In the genomic region with DNA sequence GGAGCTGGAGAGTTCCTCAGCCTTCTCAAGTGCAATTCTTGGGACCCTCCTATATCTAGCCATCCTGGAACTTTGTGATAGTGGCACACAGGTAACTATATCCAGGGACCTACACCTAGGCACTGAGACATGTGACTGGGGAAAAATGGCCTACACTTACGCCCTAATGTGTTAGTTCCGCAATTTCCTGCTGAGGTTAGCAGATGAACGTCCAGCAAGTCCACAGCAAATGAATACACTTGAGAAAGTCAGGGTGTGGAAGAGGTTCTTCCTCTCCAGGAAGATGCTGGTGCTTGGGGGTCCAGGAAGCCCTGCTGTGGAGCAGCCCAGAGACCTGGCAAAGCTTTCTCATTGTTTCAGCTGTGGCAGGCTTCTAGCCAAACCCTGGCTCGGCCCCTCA, we compare ENCODE assay signal across 27 cellular contexts. TPM values are rescaled to one million over a fixed set of nuclear protein-coding genes. Genes with fewer than 3 reads are reported as not detected.
DNase-seq lines count a peak whose midpoint lies in the region; ATAC-seq and TF ChIP-seq lines count a peak whose summit lies in the region.
"Had no signal": no experiment of that assay in that cellular context is flagged by ENCODE, and none has a peak within 500 bp of the region (broad histone marks: within the 10 kb centered on the region; RNA-seq: fewer than 3 reads in every experiment).

No MANE protein-coding gene starts in this region.

- POLR2A ChIA-PET in CD4-positive, alpha-beta memory T cell (lab: Charles Lee; ENCODE audit: partially characterized antibody), result interaction anchor here (1.4 to 23.7 kb wide), 3 partner anchors 14 to 45 kb away, joined by 3 to 509 read pairs (median 6); a partner anchor contains a TSS

- intact Hi-C loops in CD4-positive, alpha-beta memory T cell (cut with micrococcal nuclease), result loop anchor here (10.0 kb wide), 1 partner anchor 50 kb away; no protein-coding TSS in a partner anchor

- peaks cover 0 to 1% (median 0%) of the 10 kb centered on the region in 8 donors for H3K9me3 Mint-ChIP-seq in CD4-positive, alpha-beta memory T cell
- H3K9me3 Mint-ChIP-seq in chondrocyte (ENCODE audit: low read depth), result peaks cover 4% of the 10 kb centered on the region
- H3K9me3 Mint-ChIP-seq: neural crest cell had no signal

- H3K4me3 ChIP-seq in CD4-positive, alpha-beta memory T cell (ENCODE audit: low read length in 2 of 2), result no peak overlapping the region
- H3K4me3 ChIP-seq in HL-60 (replicated peaks; ENCODE audit: insufficient read depth, low read length), result no peak overlapping the region
- H3K4me3 ChIP-seq in effector memory CD4-positive, alpha-beta T cell (ENCODE audit: insufficient read depth, low read depth, low read length, poor library complexity, severe bottlenecking), result no peak overlapping the region
- H3K4me3 ChIP-seq in neutrophil (ENCODE audit: low read depth in 1 of 2, low read length in 1 of 2), result peak overlapping the region; percentile 42 to 46
- H3K4me3 ChIP-seq: PC-9, thoracic aorta had no signal

- H3K4me3 Mint-ChIP-seq in CD4-positive, alpha-beta memory T cell, result no peak overlapping the region
- H3K4me3 Mint-ChIP-seq in chondrocyte (ENCODE audit: unreplicated experiment), result no peak overlapping the region
- H3K4me3 Mint-ChIP-seq: activated CD4-positive, alpha-beta memory T cell treated with anti-CD3 and anti-CD28 coated beads for 36 hours; neural crest cell; stimulated activated naive B cell treated with anti-CD40 and anti-IgM and Interleukin-4, amounts not matched to agents 10 μg/mL and 1 μg/mL and 100 μg/mL, for 72 hours; T-helper 1 cell treated with Interleukin-12 subunit alpha and Interleukin-12 subunit beta and Interleukin-4 antibody, amounts not matched to agents 30 μg/mL and 1 μg/mL, for 36 hours had no signal

- no peaks in the 10 kb centered on the region for H3K9me3 ChIP-seq in CD4-positive, alpha-beta memory T cell (ENCODE audit: control insufficient read depth in 1 of 2, low read length in 2 of 2)
- H3K9me3 ChIP-seq in effector memory CD4-positive, alpha-beta T cell (ENCODE audit: control insufficient read depth, low read length), result no peaks in the 10 kb centered on the region
- H3K9me3 ChIP-seq in neutrophil, result no peaks in the 10 kb centered on the region
- H3K9me3 ChIP-seq: Caco-2, thoracic aorta had no signal

- TF ChIP-seq CTCF in HL-60 (IDR thresholded peaks at IDR 0.05; ENCODE audit: insufficient read depth, low read length), result no peak
- no peak for TF ChIP-seq CTCF in neutrophil (IDR thresholded peaks at IDR 0.05)
- no peak for TF ChIP-seq CTCF in chondrocyte (IDR thresholded peaks at IDR 0.05)

- H3K27ac ChIP-seq in CD4-positive, alpha-beta memory T cell (ENCODE audit: low read depth, low read length), result no peak overlapping the region
- H3K27ac ChIP-seq in HL-60 (replicated peaks), result peak overlapping the region; percentile 58
- H3K27ac ChIP-seq in effector memory CD4-positive, alpha-beta T cell (ENCODE audit: insufficient read depth, low read length, poor library complexity, severe bottlenecking), result peak overlapping the region; percentile 28
- H3K27ac ChIP-seq in neutrophil, result peak overlapping the region; percentile 96
- H3K27ac ChIP-seq: PC-9, thoracic aorta, VCaP had no signal

- no peak for DNase-seq in CD4-positive, alpha-beta memory T cell
- peak in 1 of 2 experiments; percentile 55 for DNase-seq in HL-60 (ENCODE audit: low read depth in 1 of 2, low spot score in 1 of 2)
- no peak for DNase-seq in effector memory CD4-positive, alpha-beta T cell
- DNase-seq in chondrocyte (ENCODE audit: low spot score), result no peak
- no peak for DNase-seq in NCI-H2081 (lab: John Stamatoyannopoulos, UW)
- no peak for DNase-seq in SK-N-DZ (ENCODE audit: low spot score)
- DNase-seq: activated CD4-positive, alpha-beta memory T cell treated with anti-CD3 and anti-CD28 coated beads for 36 hours; amygdala; Caco-2; GOT3; head of caudate nucleus; left cardiac atrium; midbrain; NCI-H1092 treated with DMSO at 0.1 percent for 48 hours; NCI-H2029 treated with DMSO at 0.1 percent for 48 hours; NCI-H446; PC-9; stimulated activated CD4-positive, alpha-beta T cell treated with anti-CD3 and anti-CD28 coated beads, Interleukin-1b, Interleukin-23, amount 100 ng/mL, for 48 hours; stimulated activated naive B cell treated with anti-CD40 and anti-IgM and Interleukin-4, amounts not matched to agents 10 μg/mL and 1 μg/mL and 100 μg/mL, for 72 hours had no signal

- H3K27me3 Mint-ChIP-seq in CD4-positive, alpha-beta memory T cell, result no peaks in the 10 kb centered on the region
- peaks cover 21% of the 10 kb centered on the region for H3K27me3 Mint-ChIP-seq in chondrocyte (ENCODE audit: low read depth)
- H3K27me3 Mint-ChIP-seq: activated CD4-positive, alpha-beta memory T cell treated with anti-CD3 and anti-CD28 coated beads for 36 hours; stimulated activated naive B cell treated with anti-CD40 and anti-IgM and Interleukin-4, amounts not matched to agents 10 μg/mL and 1 μg/mL and 100 μg/mL, for 72 hours had no signal

- peaks cover 21% of the 10 kb centered on the region for H3K36me3 ChIP-seq in CD4-positive, alpha-beta memory T cell (ENCODE audit: insufficient read depth, low read length)
- H3K36me3 ChIP-seq in effector memory CD4-positive, alpha-beta T cell (ENCODE audit: control insufficient read depth, insufficient read depth, low read length), result peaks cover 24% of the 10 kb centered on the region
- peaks cover 29% of the 10 kb centered on the region for H3K36me3 ChIP-seq in neutrophil
- H3K36me3 ChIP-seq: thoracic aorta had no signal

- peak overlapping the region in 6 of 7 donors; percentile 32 to 95 (median 79) for H3K27ac Mint-ChIP-seq in CD4-positive, alpha-beta memory T cell
- H3K27ac Mint-ChIP-seq in chondrocyte (ENCODE audit: unreplicated experiment), result no peak overlapping the region
- H3K27ac Mint-ChIP-seq: progenitor cell of endocrine pancreas had no signal

- no peaks in the 10 kb centered on the region for H3K27me3 ChIP-seq in CD4-positive, alpha-beta memory T cell (ENCODE audit: insufficient read depth, low read length)
- no peaks in the 10 kb centered on the region for H3K27me3 ChIP-seq in HL-60 (ENCODE audit: insufficient read depth, poor library complexity, severe bottlenecking)
- H3K27me3 ChIP-seq in effector memory CD4-positive, alpha-beta T cell (replicated peaks; ENCODE audit: control insufficient read depth, insufficient read depth, low read length, poor library complexity, severe bottlenecking), result no peaks in the 10 kb centered on the region
- H3K27me3 ChIP-seq in neutrophil, result no peaks in the 10 kb centered on the region

- peaks cover 94% of the 10 kb centered on the region for H3K4me1 ChIP-seq in CD4-positive, alpha-beta memory T cell (ENCODE audit: insufficient read depth, low read length)
- peaks cover 40% of the 10 kb centered on the region for H3K4me1 ChIP-seq in effector memory CD4-positive, alpha-beta T cell (ENCODE audit: control insufficient read depth, insufficient read depth, low read length, poor library complexity, severe bottlenecking)
- peaks cover 89 to 99% of the 10 kb centered on the region in 2 experiments for H3K4me1 ChIP-seq in neutrophil (ENCODE audit: control insufficient read depth in 1 of 2, insufficient read depth in 1 of 2, low read depth in 1 of 2, low read length in 1 of 2)
- H3K4me1 ChIP-seq: Caco-2 had no signal

- H3K36me3 Mint-ChIP-seq in CD4-positive, alpha-beta memory T cell, result peaks cover 42 to 63% of the 10 kb centered on the region in 2 donors
- no peaks in the 10 kb centered on the region for H3K36me3 Mint-ChIP-seq in chondrocyte (ENCODE audit: low read depth)

- CTCF ChIA-PET in CD4-positive, alpha-beta memory T cell (lab: Charles Lee; ENCODE audit: partially characterized antibody), result interaction anchor here (1.0 kb wide), 1 partner anchor 49 kb away, joined by 3 read pairs; no protein-coding TSS in a partner anchor

- no peak for ATAC-seq in GM18511 (IDR thresholded peaks at IDR 0.05; ENCODE audit: unreplicated experiment)
- ATAC-seq: stimulated activated naive B cell treated with anti-CD40 and anti-IgM and Interleukin-4, amounts not matched to agents 10 μg/mL and 1 μg/mL and 100 μg/mL, for 72 hours had no signal

- H3K4me1 Mint-ChIP-seq in CD4-positive, alpha-beta memory T cell, result peaks cover 73 to 95% (median 86%) of the 10 kb centered on the region in 4 donors
- peaks cover 4% of the 10 kb centered on the region for H3K4me1 Mint-ChIP-seq in chondrocyte (ENCODE audit: low read depth)

RNA-seq across cellular contexts. Expression of a gene that starts 20.8 kb away (rescaled TPM):
- 10 to 100 TPM; 85.1 to 89.4 TPM for total RNA-seq in CD4-positive, alpha-beta memory T cell
- 10 to 100 TPM; 18.5 to 62.0 TPM for polyA plus RNA-seq in CD4-positive, alpha-beta memory T cell
- total RNA-seq in chondrocyte, result 0.08 TPM in 1 of 3 replicates, not detected in the others
- polyA plus RNA-seq in SK-N-DZ (2014; cell fraction: cytosol; rRNA removed), result not detected in 2 replicates
- not detected in 2 replicates for polyA plus RNA-seq in SK-N-DZ (2014; cell fraction: nucleus; rRNA removed)
- total RNA-seq: bronchial epithelial cell, Caco-2, PC-9 had no signal

Comparison
In these comparisons a context has a peak if more than half of its experiments do, and no peak if none do; other contexts are left out.
1. H3K4me3 ChIP-seq: peak in neutrophil (2 of 2); none in CD4-positive, alpha-beta memory T cell (0 of 2), HL-60 (single experiment) and effector memory CD4-positive, alpha-beta T cell (single experiment).
2. RNA of a gene that starts 20.8 kb away (total RNA-seq): 85.1 to 89.4 TPM in CD4-positive, alpha-beta memory T cell; 0.08 TPM in chondrocyte; every median in the first group is over 10 times any median in the second.